Comparison of ENCODE assay signal across 1 cellular context in the genomic region with DNA sequence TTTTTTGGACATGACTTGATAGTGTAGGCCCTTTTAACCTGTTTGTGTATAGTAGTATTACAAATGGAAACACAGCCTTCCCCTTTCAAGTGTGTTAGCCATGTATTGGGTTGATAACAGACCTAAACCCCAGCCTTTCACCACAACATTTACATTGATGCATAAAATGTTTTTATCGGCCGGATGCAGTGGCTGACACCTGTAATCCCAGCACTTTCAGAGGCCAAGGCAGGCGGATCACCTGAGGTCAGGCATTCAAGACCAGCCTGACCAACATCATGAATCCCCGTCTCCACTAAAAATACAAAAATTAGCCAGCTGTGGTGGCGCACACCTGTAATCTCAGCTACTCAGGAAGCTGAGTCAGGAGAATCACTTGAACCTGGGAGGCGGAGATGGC. TPM values are rescaled to one million over a fixed set of nuclear protein-coding genes. Genes with fewer than 3 reads are reported as not detected.
"Had no signal": no experiment of that assay in that cellular context is flagged by ENCODE, and none has a peak within 500 bp of the region (broad histone marks: within the 10 kb centered on the region; RNA-seq: fewer than 3 reads in every experiment).

No MANE protein-coding gene starts in this region.

RNA-seq across cellular contexts. Expression of a gene that starts 45.3 kb away (rescaled TPM):
- total RNA-seq: G401 had no signal
